ENCODE assay signal across 22 cellular contexts in the genomic region with DNA sequence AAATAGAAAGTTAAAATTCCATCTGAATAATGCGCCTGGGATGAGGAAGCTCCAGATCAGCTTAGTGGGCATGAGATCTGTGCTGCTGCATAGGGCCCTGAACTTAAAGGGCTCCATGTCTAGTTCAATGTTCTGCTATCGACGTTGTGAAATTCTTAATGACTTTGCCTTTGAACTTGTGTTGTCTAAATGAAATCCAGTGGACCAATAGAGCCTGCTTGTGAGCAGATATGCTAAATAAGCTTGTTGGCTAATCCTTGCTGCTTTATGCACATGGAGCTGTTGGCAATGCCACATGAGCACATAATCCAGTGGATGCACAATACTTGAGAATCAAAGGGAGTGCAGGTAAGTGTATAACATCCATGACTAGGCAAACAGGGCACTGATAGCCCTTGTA.
DNase-seq lines count a peak whose midpoint lies in the region; ATAC-seq and TF ChIP-seq lines count a peak whose summit lies in the region.
"Had no signal": no experiment of that assay in that cellular context is flagged by ENCODE, and none has a peak within 500 bp of the region (broad histone marks: within the 10 kb centered on the region; RNA-seq: fewer than 3 reads in every experiment).

No MANE protein-coding gene starts in this region.

- H3K9me3 ChIP-seq in right lobe of liver (no peaks in the 10 kb centered on the region), subcutaneous abdominal adipose tissue (ENCODE audit: control insufficient read depth in 5 of 5, low read length in 5 of 5) (no peaks in the 10 kb centered on the region), A673 (ENCODE audit: low read depth, low read length, poor library complexity, severe bottlenecking) (no peaks in the 10 kb centered on the region)
- H3K9me3 ChIP-seq: HAP-1 had no signal

- H3K4me3 ChIP-seq in right lobe of liver = no peak overlapping the region
- H3K4me3 ChIP-seq in subcutaneous abdominal adipose tissue (ENCODE audit: low read depth in 1 of 5, low read length in 5 of 5) = no peak overlapping the region
- no peak overlapping the region for H3K4me3 ChIP-seq in A673 (ENCODE audit: low read depth, low read length, poor library complexity, severe bottlenecking)
- H3K4me3 ChIP-seq: GM12878, HAP-1 had no signal

- no peak for TF ChIP-seq POLR2A in right lobe of liver (IDR thresholded peaks at IDR 0.05)

- 22% methylated on average over 3 of the region's 3 CpGs for WGBS in right lobe of liver (ENCODE audit: insufficient coverage, low coverage, low lambda C conversion rate, missing lambda C conversion rate)

- intact Hi-C loops in right lobe of liver (cut with DNase I) (no loop called here), A673 (cut with micrococcal nuclease; ENCODE audit: unreplicated experiment) (no loop called here)

- POLR2A ChIA-PET in A673 (lab: Charles Lee; ENCODE audit: low non-redundant PET) = no interaction called here

- DNase-seq in DMS53 (lab: John Stamatoyannopoulos, UW) (peak; percentile 21), DMS53 treated with DMSO at 0.1 percent for 48 hours (lab: John Stamatoyannopoulos, UW; ENCODE audit: unreplicated experiment) (no peak), NCI-H82 (lab: John Stamatoyannopoulos, UW) (peak; percentile 28), NCI-H82 treated with DMSO at 0.1 percent for 48 hours (lab: John Stamatoyannopoulos, UW; ENCODE audit: unreplicated experiment) (no peak), right lobe of liver (no peak), A673 (ENCODE audit: low spot score) (no peak), NCI-H146 (lab: John Stamatoyannopoulos, UW) (no peak)
- DNase-seq: ACHN; AML-193; C1 segment of cervical spinal cord; Calu3; CD4-positive, alpha-beta memory T cell; COR-L47; DMS79; EL; GDM1; GOT3; HFFc6 had no signal

- H3K27ac ChIP-seq in right lobe of liver (peak overlapping the region in 2 of 3 donors; percentile 19 to 66), subcutaneous abdominal adipose tissue (ENCODE audit: low read depth, low read length) (peak overlapping the region; percentile 88), A673 (ENCODE audit: low read depth, low read length, poor library complexity, severe bottlenecking) (no peak overlapping the region)
- H3K27ac ChIP-seq: 22Rv1 had no signal

- no peak for TF ChIP-seq CTCF in right lobe of liver (IDR thresholded peaks at IDR 0.05)
- TF ChIP-seq CTCF in A673 (conservative IDR thresholded peaks at IDR 0.05; ENCODE audit: low read depth, low read length) = no peak

- peak overlapping the region in 1 of 5 donors; percentile 39 for H3K9ac ChIP-seq in subcutaneous abdominal adipose tissue (ENCODE audit: low read length in 5 of 5)

- no peaks in the 10 kb centered on the region for H3K36me3 ChIP-seq in right lobe of liver
- H3K36me3 ChIP-seq in subcutaneous abdominal adipose tissue (ENCODE audit: control insufficient read depth in 5 of 5, insufficient read depth in 5 of 5, low read length in 5 of 5) = peaks cover 4 to 39% (median 24%) of the 10 kb centered on the region in 5 donors
- H3K36me3 ChIP-seq in A673 (ENCODE audit: insufficient read depth, low read length, poor library complexity, severe bottlenecking) = no peaks in the 10 kb centered on the region
- H3K36me3 ChIP-seq: HAP-1 had no signal

- H3K4me1 ChIP-seq in right lobe of liver (peaks cover 0 to 20% (median 4%) of the 10 kb centered on the region in 4 donors), subcutaneous abdominal adipose tissue (ENCODE audit: control insufficient read depth in 5 of 5, insufficient read depth in 5 of 5, low read length in 5 of 5) (peaks cover 0 to 28% (median 16%) of the 10 kb centered on the region in 5 donors), A673 (ENCODE audit: insufficient read depth, low read length, poor library complexity, severe bottlenecking) (peaks cover 3% of the 10 kb centered on the region)
- H3K4me1 ChIP-seq: HAP-1 had no signal

- H3K27me3 ChIP-seq in right lobe of liver = no peaks in the 10 kb centered on the region
- H3K27me3 ChIP-seq in subcutaneous abdominal adipose tissue (ENCODE audit: control insufficient read depth in 5 of 5, insufficient read depth in 4 of 5, low read length in 5 of 5) = no peaks in the 10 kb centered on the region
- H3K27me3 ChIP-seq in A673 (replicated peaks; ENCODE audit: insufficient read depth, low read depth, low read length, poor library complexity) = no peaks in the 10 kb centered on the region

- BruUV-seq in A673 (replicated peaks; lab: Mats Ljungman, UMichigan) = no TSS peak

- ATAC-seq in right lobe of liver = peak; percentile 64 to 82 (median 80)
- ATAC-seq: GM12878 had no signal

- CTCF ChIA-PET in A673 (lab: Charles Lee) = no interaction called here

Comparison
In these comparisons a context has a peak if more than half of its experiments do, and no peak if none do; other contexts are left out.
1. DNase-seq: peak in DMS53 (single experiment) and NCI-H82 (single experiment); none in DMS53 treated with DMSO at 0.1 percent for 48 hours (single experiment), NCI-H82 treated with DMSO at 0.1 percent for 48 hours (single experiment), right lobe of liver (0 of 3), A673 (single experiment) and NCI-H146 (single experiment).